In the genomic region with DNA sequence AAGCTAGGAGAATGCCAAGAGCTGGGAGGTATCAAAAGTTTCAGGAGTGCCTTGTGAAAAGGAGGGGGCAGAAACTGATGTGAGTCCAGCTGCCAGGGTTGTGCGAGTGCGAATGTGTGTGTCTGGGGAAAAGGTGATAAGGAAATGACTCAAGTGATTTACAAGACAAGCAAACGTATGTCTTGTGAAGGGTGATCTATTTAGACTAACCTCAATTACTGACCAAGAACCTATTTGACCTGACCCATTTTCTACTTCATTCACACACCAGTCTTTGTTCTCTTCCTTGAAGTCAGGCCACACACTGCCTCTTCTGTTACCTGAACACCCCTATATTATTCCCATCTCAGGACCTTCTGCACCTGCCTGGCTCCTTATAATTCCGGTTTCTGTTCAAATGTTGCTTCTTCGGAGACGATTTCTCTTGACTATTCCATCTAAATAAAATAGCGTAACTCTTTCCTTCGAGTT, we compare ENCODE assay signal across 8 cellular contexts. TPM values are rescaled to one million over a fixed set of nuclear protein-coding genes. Genes with fewer than 3 reads are reported as not detected.
DNase-seq lines count a peak whose midpoint lies in the region; ATAC-seq and TF ChIP-seq lines count a peak whose summit lies in the region.

No MANE protein-coding gene starts in this region.

- peak overlapping the region; percentile 95 to 99 (median 96) for H3K4me3 Mint-ChIP-seq in CD4-positive, alpha-beta memory T cell
- H3K4me3 Mint-ChIP-seq in activated T-helper 1 cell treated with anti-CD3 and anti-CD28 coated beads, Interleukin-12 subunit alpha, Interleukin-12 subunit beta, Interleukin-2, Interleukin-4 antibody, amounts not matched to agents 30 ng/mL and 10 ng/mL and 1 ng/mL, durations not matched to agents 14 hours and 24 hours and 36 hours, result peak overlapping the region; percentile 91
- peak overlapping the region; percentile 92 for H3K4me3 Mint-ChIP-seq in stimulated activated effector memory CD8-positive, alpha-beta T cell treated with anti-CD3 and anti-CD28 coated beads, Interleukin-12 subunit alpha, Interleukin-12 subunit beta, amount 100 ng/mL, for 72 hours

- H3K36me3 Mint-ChIP-seq in CD4-positive, alpha-beta memory T cell, result peaks cover 11 to 30% of the 10 kb centered on the region in 2 donors
- peaks cover 20% of the 10 kb centered on the region for H3K36me3 Mint-ChIP-seq in activated T-helper 1 cell treated with anti-CD3 and anti-CD28 coated beads, Interleukin-12 subunit alpha, Interleukin-12 subunit beta, Interleukin-2, Interleukin-4 antibody, amounts not matched to agents 30 ng/mL and 10 ng/mL and 1 ng/mL, durations not matched to agents 14 hours and 24 hours and 36 hours (ENCODE audit: low read depth)
- H3K36me3 Mint-ChIP-seq in stimulated activated effector memory CD8-positive, alpha-beta T cell treated with anti-CD3 and anti-CD28 coated beads, Interleukin-12 subunit alpha, Interleukin-12 subunit beta, amount 100 ng/mL, for 72 hours, result peaks cover 54% of the 10 kb centered on the region

- peak overlapping the region; percentile 78 for H3K27ac ChIP-seq in CD4-positive, alpha-beta memory T cell (ENCODE audit: low read depth, low read length)
- peak overlapping the region; percentile 71 for H3K27ac ChIP-seq in HL-60 (replicated peaks)
- peak overlapping the region; percentile 36 for H3K27ac ChIP-seq in iPS-18a (ENCODE audit: low read length)

- H3K4me1 Mint-ChIP-seq in CD4-positive, alpha-beta memory T cell, result peaks cover 46 to 75% (median 58%) of the 10 kb centered on the region in 4 donors
- peaks cover 59% of the 10 kb centered on the region for H3K4me1 Mint-ChIP-seq in activated T-helper 1 cell treated with anti-CD3 and anti-CD28 coated beads, Interleukin-12 subunit alpha, Interleukin-12 subunit beta, Interleukin-2, Interleukin-4 antibody, amounts not matched to agents 30 ng/mL and 10 ng/mL and 1 ng/mL, durations not matched to agents 14 hours and 24 hours and 36 hours (ENCODE audit: low read depth)
- H3K4me1 Mint-ChIP-seq in stimulated activated effector memory CD8-positive, alpha-beta T cell treated with anti-CD3 and anti-CD28 coated beads, Interleukin-12 subunit alpha, Interleukin-12 subunit beta, amount 100 ng/mL, for 72 hours, result peaks cover 64% of the 10 kb centered on the region

- peak overlapping the region; percentile 87 to 89 for H3K4me3 ChIP-seq in CD4-positive, alpha-beta memory T cell (ENCODE audit: low read length in 2 of 2)
- H3K4me3 ChIP-seq in HL-60 (replicated peaks; ENCODE audit: insufficient read depth, low read length) (peak overlapping the region; percentile 97), iPS-18a (ENCODE audit: low read length) (peak overlapping the region; percentile 81)

- no peaks in the 10 kb centered on the region for H3K27me3 Mint-ChIP-seq in CD4-positive, alpha-beta memory T cell
- no peaks in the 10 kb centered on the region for H3K27me3 Mint-ChIP-seq in activated T-helper 1 cell treated with anti-CD3 and anti-CD28 coated beads, Interleukin-12 subunit alpha, Interleukin-12 subunit beta, Interleukin-2, Interleukin-4 antibody, amounts not matched to agents 30 ng/mL and 10 ng/mL and 1 ng/mL, durations not matched to agents 14 hours and 24 hours and 36 hours (ENCODE audit: insufficient read depth)

- DNase-seq in CD4-positive, alpha-beta memory T cell, result peak in 1 of 5 donors; percentile 2
- DNase-seq in HL-60 (ENCODE audit: low read depth in 1 of 2, low spot score in 1 of 2) (peak in 1 of 2 experiments; percentile 14), nucleus accumbens (lab: John Stamatoyannopoulos, UW) (no peak), NCI-H1694 (lab: John Stamatoyannopoulos, UW) (no peak)
- DNase-seq in activated T-helper 1 cell treated with anti-CD3 and anti-CD28 coated beads, Interleukin-12 subunit alpha, Interleukin-12 subunit beta, Interleukin-2, Interleukin-4 antibody, amounts not matched to agents 30 ng/mL and 10 ng/mL and 1 ng/mL, durations not matched to agents 14 hours and 24 hours and 36 hours (ENCODE audit: low spot score), result no peak
- DNase-seq in stimulated activated effector memory CD8-positive, alpha-beta T cell treated with anti-CD3 and anti-CD28 coated beads, Interleukin-12 subunit alpha, Interleukin-12 subunit beta, amount 100 ng/mL, for 72 hours (ENCODE audit: low spot score in 2 of 2), result no peak

- no peaks in the 10 kb centered on the region for H3K9me3 Mint-ChIP-seq in CD4-positive, alpha-beta memory T cell
- H3K9me3 Mint-ChIP-seq in activated T-helper 1 cell treated with anti-CD3 and anti-CD28 coated beads, Interleukin-12 subunit alpha, Interleukin-12 subunit beta, Interleukin-2, Interleukin-4 antibody, amounts not matched to agents 30 ng/mL and 10 ng/mL and 1 ng/mL, durations not matched to agents 14 hours and 24 hours and 36 hours, result no peaks in the 10 kb centered on the region
- H3K9me3 Mint-ChIP-seq in stimulated activated effector memory CD8-positive, alpha-beta T cell treated with anti-CD3 and anti-CD28 coated beads, Interleukin-12 subunit alpha, Interleukin-12 subunit beta, amount 100 ng/mL, for 72 hours, result no peaks in the 10 kb centered on the region

- peaks cover 69% of the 10 kb centered on the region for H3K4me1 ChIP-seq in CD4-positive, alpha-beta memory T cell (ENCODE audit: insufficient read depth, low read length)
- H3K4me1 ChIP-seq in iPS-18a (ENCODE audit: control insufficient read depth, low read depth, low read length), result peaks cover 21% of the 10 kb centered on the region

- no peaks in the 10 kb centered on the region for H3K27me3 ChIP-seq in CD4-positive, alpha-beta memory T cell (ENCODE audit: insufficient read depth, low read length)
- H3K27me3 ChIP-seq in HL-60 (ENCODE audit: insufficient read depth, poor library complexity, severe bottlenecking) (no peaks in the 10 kb centered on the region), iPS-18a (ENCODE audit: control insufficient read depth, insufficient read depth, low read length) (no peaks in the 10 kb centered on the region)

- ATAC-seq in stimulated activated effector memory CD8-positive, alpha-beta T cell treated with anti-CD3 and anti-CD28 coated beads, Interleukin-12 subunit alpha, Interleukin-12 subunit beta, amount 100 ng/mL, for 72 hours, result no peak
- no peak for ATAC-seq in HG03045 (IDR thresholded peaks at IDR 0.05; ENCODE audit: unreplicated experiment)

- CTCF ChIA-PET in CD4-positive, alpha-beta memory T cell (lab: Charles Lee; ENCODE audit: partially characterized antibody), result interaction anchor here (1.6 to 3.4 kb wide), 3 partner anchors 18 to 37 kb away, joined by 5 to 20 read pairs (median 12); partner anchors contain the start of gene VPS35L

- H3K36me3 ChIP-seq in CD4-positive, alpha-beta memory T cell (ENCODE audit: insufficient read depth, low read length), result peaks cover 5% of the 10 kb centered on the region
- H3K36me3 ChIP-seq in iPS-18a (ENCODE audit: control insufficient read depth, low read depth, low read length), result peaks cover 13% of the 10 kb centered on the region

- intact Hi-C loops in CD4-positive, alpha-beta memory T cell (cut with micrococcal nuclease), result loop anchor here (10.0 kb wide), 1 partner anchor 596 kb away; the partner anchor contains the start of gene SMG1
- intact Hi-C loops in activated T-helper 1 cell treated with anti-CD3 and anti-CD28 coated beads, Interleukin-12 subunit alpha, Interleukin-12 subunit beta, Interleukin-2, Interleukin-4 antibody, amounts not matched to agents 30 ng/mL and 10 ng/mL and 1 ng/mL, durations not matched to agents 14 hours and 24 hours and 36 hours (cut with micrococcal nuclease), result loop anchor here (5.0 kb wide), 3 partner anchors 139 to 404 kb away; partner anchors contain the start of gene SYT17

- TF ChIP-seq CTCF in HL-60 (IDR thresholded peaks at IDR 0.05; ENCODE audit: insufficient read depth, low read length), result no peak

- POLR2A ChIA-PET in CD4-positive, alpha-beta memory T cell (lab: Charles Lee; ENCODE audit: partially characterized antibody), result interaction anchor here (0.6 to 2.7 kb wide), 4 partner anchors 15 to 595 kb away, joined by 3 to 28 read pairs (median 5); partner anchors contain the start of gene VPS35L

- peak overlapping the region; percentile 73 to 98 (median 95) for H3K27ac Mint-ChIP-seq in CD4-positive, alpha-beta memory T cell
- peak overlapping the region; percentile 91 for H3K27ac Mint-ChIP-seq in activated T-helper 1 cell treated with anti-CD3 and anti-CD28 coated beads, Interleukin-12 subunit alpha, Interleukin-12 subunit beta, Interleukin-2, Interleukin-4 antibody, amounts not matched to agents 30 ng/mL and 10 ng/mL and 1 ng/mL, durations not matched to agents 14 hours and 24 hours and 36 hours
- H3K27ac Mint-ChIP-seq in stimulated activated effector memory CD8-positive, alpha-beta T cell treated with anti-CD3 and anti-CD28 coated beads, Interleukin-12 subunit alpha, Interleukin-12 subunit beta, amount 100 ng/mL, for 72 hours, result peak overlapping the region; percentile 87

- H3K9ac ChIP-seq in iPS-18a (ENCODE audit: low read length), result peak overlapping the region; percentile 76

- no peaks in the 10 kb centered on the region for H3K9me3 ChIP-seq in CD4-positive, alpha-beta memory T cell (ENCODE audit: control insufficient read depth in 1 of 2, low read length in 2 of 2)
- no peaks in the 10 kb centered on the region for H3K9me3 ChIP-seq in iPS-18a (ENCODE audit: control insufficient read depth, low read depth, low read length)

RNA-seq across cellular contexts. Expression of gene GDE1, which starts 1.0 kb away (rescaled TPM):
- 10 to 100 TPM; 23.2 to 23.3 TPM for total RNA-seq in CD4-positive, alpha-beta memory T cell
- polyA plus RNA-seq in CD4-positive, alpha-beta memory T cell, result 10 to 100 TPM; 30.7 to 40.2 TPM
- 24.1 and 29.5 TPM in 2 replicates for total RNA-seq in activated T-helper 1 cell treated with anti-CD3 and anti-CD28 coated beads, Interleukin-12 subunit alpha, Interleukin-12 subunit beta, Interleukin-2, Interleukin-4 antibody, amounts not matched to agents 30 ng/mL and 10 ng/mL and 1 ng/mL, durations not matched to agents 14 hours and 24 hours and 36 hours

RNA-seq across cellular contexts. Expression of gene CCP110, which starts 2.8 kb away (rescaled TPM):
- total RNA-seq in CD4-positive, alpha-beta memory T cell, result 10 to 100 TPM; 21.3 TPM
- 1 to 10 TPM; 7.3 to 9.6 TPM for polyA plus RNA-seq in CD4-positive, alpha-beta memory T cell
- 31.4 and 38.8 TPM in 2 replicates for total RNA-seq in activated T-helper 1 cell treated with anti-CD3 and anti-CD28 coated beads, Interleukin-12 subunit alpha, Interleukin-12 subunit beta, Interleukin-2, Interleukin-4 antibody, amounts not matched to agents 30 ng/mL and 10 ng/mL and 1 ng/mL, durations not matched to agents 14 hours and 24 hours and 36 hours

RNA-seq across cellular contexts. Expression of gene VPS35L, which starts 34.6 kb away (rescaled TPM):
- 10 to 100 TPM; 42.2 to 45.7 TPM for total RNA-seq in CD4-positive, alpha-beta memory T cell
- 10 to 100 TPM; 51.6 to 52.9 TPM for polyA plus RNA-seq in CD4-positive, alpha-beta memory T cell
- total RNA-seq in activated T-helper 1 cell treated with anti-CD3 and anti-CD28 coated beads, Interleukin-12 subunit alpha, Interleukin-12 subunit beta, Interleukin-2, Interleukin-4 antibody, amounts not matched to agents 30 ng/mL and 10 ng/mL and 1 ng/mL, durations not matched to agents 14 hours and 24 hours and 36 hours, result 36.2 and 37.4 TPM in 2 replicates
